1 cellular context compared by ENCODE assay signal in the genomic region with DNA sequence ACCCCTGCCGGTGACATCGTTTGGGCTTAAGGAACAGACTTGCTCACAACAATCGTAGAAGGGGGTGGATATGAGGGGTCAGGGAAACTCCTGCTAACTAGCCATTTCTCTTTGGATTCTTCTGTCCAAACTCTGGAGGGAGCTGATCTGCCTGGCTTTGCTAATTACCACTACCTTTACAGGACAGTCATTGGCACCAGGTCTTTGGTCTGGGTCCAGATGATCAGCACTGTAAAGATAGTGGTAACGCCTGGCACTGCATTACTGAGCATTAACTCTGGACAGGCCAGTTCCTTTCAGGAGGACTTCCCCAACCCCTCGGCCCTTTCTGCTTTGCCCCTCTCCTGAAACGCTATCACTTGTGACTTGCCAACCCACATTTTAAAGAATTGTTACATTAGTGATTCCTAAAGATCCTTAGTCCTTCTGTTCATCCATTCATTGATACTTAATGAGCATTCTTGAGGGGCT.
TF ChIP-seq lines count a peak whose summit lies in the region.

No MANE protein-coding gene starts in this region.

TF ChIP-seq in endothelial cell of umbilical vein, 7 proteins besides CTCF, POLR2A, EP300 and RAD21 (continued from another document):
- TF ChIP-seq, protein P1, sequence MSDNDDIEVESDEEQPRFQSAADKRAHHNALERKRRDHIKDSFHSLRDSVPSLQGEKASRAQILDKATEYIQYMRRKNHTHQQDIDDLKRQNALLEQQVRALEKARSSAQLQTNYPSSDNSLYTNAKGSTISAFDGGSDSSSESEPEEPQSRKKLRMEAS (IDR thresholded peaks at IDR 0.05; ENCODE audit: insufficient read depth, insufficient read length), result no peak
- TF ChIP-seq FOS (IDR thresholded peaks at IDR 0.05; ENCODE audit: borderline replicate concordance, insufficient read depth, low read length), result no peak
- TF ChIP-seq JUN (IDR thresholded peaks at IDR 0.05; ENCODE audit: borderline replicate concordance, insufficient read depth, insufficient read length, low read depth), result no peak
- no peak for TF ChIP-seq EZH2 (IDR thresholded peaks at IDR 0.05; ENCODE audit: borderline replicate concordance, low read depth, low read length, severe bottlenecking)
- no peak for TF ChIP-seq POLR2AphosphoS5 (IDR thresholded peaks at IDR 0.05; ENCODE audit: insufficient read depth, low read depth, low read length)
- TF ChIP-seq MYC (IDR thresholded peaks at IDR 0.05; ENCODE audit: low read depth, low read length), result no peak
